In genomic region chr11:61361686-61362541, GRCh38 we compare ENCODE assay signal across 8 cellular contexts. TPM values are rescaled to one million over a fixed set of nuclear protein-coding genes. Genes with fewer than 3 reads are reported as not detected.
DNase-seq lines count a peak whose midpoint lies in the region; ATAC-seq and TF ChIP-seq lines count a peak whose summit lies in the region.

CYB561A3 (minus strand) TSS chr11:61361882; CDS start chr11:61356713, 5,169 bp downstream.
TMEM138 (plus strand) TSS chr11:61362374; CDS start chr11:61364391, 2,017 bp downstream.

- H3K4me1 Mint-ChIP-seq in chondrocyte (ENCODE audit: low read depth): peaks cover 47% of the 10 kb centered on the region

- DNase-seq in AG09319 (ENCODE audit: extremely low read depth, low read depth): peak; percentile 79
- DNase-seq in NCI-H446 treated with DMSO at 0.1 percent for 48 hours (lab: John Stamatoyannopoulos, UW): peak; percentile 94
- DNase-seq in activated CD4-positive, alpha-beta T cell treated with anti-CD3 and anti-CD28 coated beads for 24 hours (ENCODE audit: low read depth in 2 of 2): peak; percentile 86
- DNase-seq in chondrocyte (ENCODE audit: low spot score): no peak
- peak; percentile 91 for DNase-seq in kidney glomerular epithelial cell (lab: John Stamatoyannopoulos, UW)
- peak; percentile 63 to 76 for DNase-seq in stimulated activated CD4-positive, alpha-beta T cell treated with anti-CD3 and anti-CD28 coated beads, Interleukin-1b, Interleukin-23, amount 100 ng/mL, for 1 hour (ENCODE audit: low read depth in 2 of 2)

- TF ChIP-seq CTCF in AG09319 (IDR thresholded peaks at IDR 0.05; ENCODE audit: low read depth, low read length): no peak
- TF ChIP-seq CTCF in chondrocyte (IDR thresholded peaks at IDR 0.05): no peak

- no peaks in the 10 kb centered on the region for H3K9me3 Mint-ChIP-seq in chondrocyte (ENCODE audit: low read depth)

- peak within 1 kb of the TSS; percentile 98 for H3K27ac Mint-ChIP-seq in chondrocyte (ENCODE audit: unreplicated experiment)

- H3K4me3 Mint-ChIP-seq in chondrocyte (ENCODE audit: unreplicated experiment): peak within 1 kb of the TSS; percentile 93

- peak; percentile 81 for ATAC-seq in GM19025 (IDR thresholded peaks at IDR 0.05; ENCODE audit: low read depth, unreplicated experiment)
- peak; percentile 84 for ATAC-seq in HG03342 (IDR thresholded peaks at IDR 0.05; ENCODE audit: unreplicated experiment)

- H3K36me3 Mint-ChIP-seq in chondrocyte (ENCODE audit: low read depth): peaks cover 3% of the 10 kb centered on the region

- no peaks in the 10 kb centered on the region for H3K27me3 Mint-ChIP-seq in chondrocyte (ENCODE audit: low read depth)

RNA-seq across cellular contexts. Expression of gene CYB561A3, which starts in this region (rescaled TPM):
- total RNA-seq in chondrocyte: 40.8 to 60.0 TPM (median 41.4 TPM) in 3 replicates

RNA-seq across cellular contexts. Expression of gene TMEM138, which starts in this region (rescaled TPM):
- total RNA-seq in chondrocyte: 39.2 to 60.0 TPM (median 46.7 TPM) in 3 replicates
